10 cellular contexts compared by ENCODE assay signal in the genomic region with DNA sequence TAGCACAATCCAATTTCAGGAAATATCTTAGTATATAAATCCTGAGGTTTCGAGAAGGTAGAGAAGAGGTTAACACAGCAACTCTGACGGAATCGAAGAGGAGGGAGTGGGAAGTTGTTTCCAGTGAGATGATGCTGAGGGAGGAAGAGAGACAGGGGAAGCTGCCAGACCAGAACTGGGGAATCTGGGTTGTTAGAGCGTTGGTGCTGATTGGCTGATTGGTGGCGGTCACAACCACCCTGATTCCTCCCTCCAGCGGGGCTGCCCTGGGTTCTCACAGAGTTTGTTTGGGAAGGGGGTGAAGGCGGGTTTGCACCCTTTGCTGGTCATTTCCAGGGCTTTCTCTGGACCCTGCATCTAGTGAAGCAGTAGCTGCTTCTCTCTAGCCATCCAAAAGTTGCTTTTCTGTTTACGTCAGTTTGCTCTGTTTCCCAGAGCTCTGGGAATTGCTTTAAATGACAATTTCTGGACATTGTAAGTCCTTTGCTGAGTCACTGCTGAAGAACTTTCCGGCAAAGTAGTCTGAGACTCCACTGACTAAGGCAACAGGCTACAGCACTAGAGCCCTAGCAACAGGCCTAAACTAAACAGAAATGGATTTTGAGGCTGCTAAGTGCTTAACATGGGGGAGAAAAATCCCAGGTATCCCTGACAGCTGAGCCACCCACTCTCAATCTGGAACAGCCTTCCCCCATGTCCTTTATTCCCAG.
DNase-seq lines count a peak whose midpoint lies in the region; ATAC-seq and TF ChIP-seq lines count a peak whose summit lies in the region.
"Had no signal": no experiment of that assay in that cellular context is flagged by ENCODE, and none has a peak within 500 bp of the region (broad histone marks: within the 10 kb centered on the region; RNA-seq: fewer than 3 reads in every experiment).

No MANE protein-coding gene starts in this region.

- H3K36me3 ChIP-seq in skeletal muscle satellite cell (ENCODE audit: insufficient read depth, low read length), result no peaks in the 10 kb centered on the region
- H3K36me3 ChIP-seq in HAP-1 (replicated peaks), result no peaks in the 10 kb centered on the region

- H3K4me1 ChIP-seq in skeletal muscle satellite cell (ENCODE audit: control insufficient read depth, insufficient read depth, low read length) (peaks cover 9% of the 10 kb centered on the region), HAP-1 (no peaks in the 10 kb centered on the region)

- peak overlapping the region in 1 of 2 donors; percentile 35 for H3K4me3 ChIP-seq in cardiac fibroblast (replicated peaks in 1 of 2; ENCODE audit: low read depth in 2 of 2, low read length in 2 of 2)
- H3K4me3 ChIP-seq in skeletal muscle satellite cell (ENCODE audit: low read length), result peak overlapping the region; percentile 53
- no peak overlapping the region for H3K4me3 ChIP-seq in HAP-1

- in situ Hi-C loops in HAP-1 (cut with MboI; ENCODE audit: low sequenced_read_pairs), result no loop called here

- H3K9ac ChIP-seq in skeletal muscle satellite cell (ENCODE audit: low read depth, low read length), result peak overlapping the region; percentile 50

- H3K27me3 ChIP-seq in skeletal muscle satellite cell (ENCODE audit: control insufficient read depth, insufficient read depth, low read length) (peaks cover 5% of the 10 kb centered on the region), HAP-1 (ENCODE audit: low read depth) (peaks cover 5% of the 10 kb centered on the region)

- TF ChIP-seq CTCF in cardiac fibroblast (IDR thresholded peaks at IDR 0.05; ENCODE audit: low read depth, low read length), result no peak

- DNase-seq in GM04504 (ENCODE audit: low read depth) (peak; percentile 88), cardiac fibroblast (ENCODE audit: low read depth in 2 of 2) (peak; percentile 93 to 94), iPS-NIHi7 (ENCODE audit: extremely low spot score) (peak; percentile 14), HAP-1 (ENCODE audit: low spot score in 2 of 2) (no peak), Kasumi-1 (lab: John Stamatoyannopoulos, UW) (no peak)
- no peak for DNase-seq in stimulated activated naive CD4-positive, alpha-beta T cell (lab: John Stamatoyannopoulos, UW)
- DNase-seq: activated T-cell treated with anti-CD3 and anti-CD28 coated beads, Interleukin-2, amount 50 U/mL, for 48 hours; small intestine had no signal

- peak overlapping the region; percentile 73 for H3K4me2 ChIP-seq in skeletal muscle satellite cell (ENCODE audit: low read length)

- ATAC-seq in GM18858 (IDR thresholded peaks at IDR 0.05; ENCODE audit: unreplicated experiment), result no peak

- no peaks in the 10 kb centered on the region for H3K9me3 ChIP-seq in skeletal muscle satellite cell (replicated peaks; ENCODE audit: low read length)
- no peaks in the 10 kb centered on the region for H3K9me3 ChIP-seq in HAP-1

Comparison
In these comparisons a context has a peak if more than half of its experiments do, and no peak if none do; other contexts are left out.
1. DNase-seq: peak in GM04504 (single experiment), cardiac fibroblast (2 of 2) and iPS-NIHi7 (single experiment); none in HAP-1 (0 of 2), stimulated activated naive CD4-positive, alpha-beta T cell (0 of 6) and Kasumi-1 (0 of 2).